ENCODE assay signal across 8 cellular contexts in genomic region chr11:118438314-118438931, GRCh38. TPM values are rescaled to one million over a fixed set of nuclear protein-coding genes. Genes with fewer than 3 reads are reported as not detected.
DNase-seq lines count a peak whose midpoint lies in the region; ATAC-seq and TF ChIP-seq lines count a peak whose summit lies in the region.

No MANE protein-coding gene starts in this region.

- TF ChIP-seq RAD21 in IMR-90 (IDR thresholded peaks at IDR 0.05; ENCODE audit: low read length): no peak

- peak overlapping the region; percentile 39 for H2AFZ ChIP-seq in IMR-90 (replicated peaks; ENCODE audit: low read length, poor library complexity)

- H3K9me1 ChIP-seq in IMR-90 (ENCODE audit: insufficient read depth, low read length): peaks cover 5% of the 10 kb centered on the region; the same call in 1 of the 2 replicates

- intact Hi-C loops in IMR-90 (cut with micrococcal nuclease): loop anchor here (5.0 kb wide), 1 partner anchor 49 kb away; no protein-coding TSS in a partner anchor

- DNase-seq in GF-D8 (lab: John Stamatoyannopoulos, UW) (peak; percentile 77), IMR-90 (peak; percentile 87), T-helper 9 cell (peak; percentile 37), brain pericyte (ENCODE audit: low read depth, low spot score) (peak; percentile 67), immature natural killer cell (peak; percentile 58 to 63 (median 59)), NCI-H524 (lab: John Stamatoyannopoulos, UW) (no peak)

- H3K9me3 ChIP-seq in IMR-90 (ENCODE audit: control insufficient read depth, insufficient read depth, low read length) (no peaks in the 10 kb centered on the region), skeletal muscle tissue (ENCODE audit: control insufficient read depth in 3 of 3, low read length in 3 of 3) (no peaks in the 10 kb centered on the region)

- POLR2A ChIA-PET in IMR-90 (lab: Charles Lee; ENCODE audit: unreplicated experiment): no interaction called here

- no TSS peak for BruUV-seq in IMR-90 (replicated peaks; lab: Mats Ljungman, UMichigan)

- H3K4ac ChIP-seq in IMR-90 (ENCODE audit: low read depth, low read length): peak overlapping the region; percentile 50; the same call in 1 of the 2 replicates

- WGBS in IMR-90 (ENCODE audit: extremely low coverage in 2 of 2, insufficient read length in 1 of 2), 2 experiments: 0% methylated on average over 3 of the region's 14 CpGs; no CpG with 5 or more reads in 1 of the 2 experiments

- peak overlapping the region; percentile 96 for H2AK9ac ChIP-seq in IMR-90 (replicated peaks; ENCODE audit: low read depth, low read length, poor library complexity)

- peak overlapping the region; percentile 86 to 95 (median 93) for H3K4me3 Mint-ChIP-seq in immature natural killer cell

- H3K27me3 ChIP-seq in IMR-90 (ENCODE audit: control insufficient read depth, insufficient read depth, low read length) (no peaks in the 10 kb centered on the region), skeletal muscle tissue (ENCODE audit: control insufficient read depth in 3 of 3, insufficient read depth in 3 of 3, low read length in 3 of 3) (no peaks in the 10 kb centered on the region)

- H3K36me3 Mint-ChIP-seq in immature natural killer cell: no peaks in the 10 kb centered on the region

- H3K4me1 ChIP-seq in IMR-90 (ENCODE audit: control insufficient read depth, insufficient read depth, low read length): peaks cover 12% of the 10 kb centered on the region
- H3K4me1 ChIP-seq in skeletal muscle tissue (ENCODE audit: control insufficient read depth in 3 of 3, insufficient read depth in 3 of 3, low read length in 3 of 3): peaks cover 33 to 50% (median 44%) of the 10 kb centered on the region in 3 donors

- peak overlapping the region; percentile 95 for H3K27ac ChIP-seq in IMR-90 (ENCODE audit: insufficient read depth, low read length)
- peak overlapping the region; percentile 88 for H3K27ac ChIP-seq in skeletal muscle tissue (ENCODE audit: low read depth, low read length)

- H3K4me3 ChIP-seq in IMR-90 (ENCODE audit: insufficient read depth, low read depth, low read length): peak overlapping the region; percentile 99
- peak overlapping the region; percentile 75 to 81 (median 80) for H3K4me3 ChIP-seq in skeletal muscle tissue (ENCODE audit: low read length in 3 of 3)

- no peak for TF ChIP-seq POLR2A in IMR-90 (IDR thresholded peaks at IDR 0.05; ENCODE audit: low read depth, low read length)

- H3K18ac ChIP-seq in IMR-90 (ENCODE audit: low read depth, low read length): no peak overlapping the region

- H2AK5ac ChIP-seq in IMR-90 (ENCODE audit: low read depth, low read length): no peak overlapping the region

- H3K79me1 ChIP-seq in IMR-90 (ENCODE audit: low read depth in 1 of 2, low read length in 2 of 2): peaks cover 0 to 63% of the 10 kb centered on the region in 2 experiments; a peak in 2 of 4 replicates

- H2BK5ac ChIP-seq in IMR-90 (ENCODE audit: low read depth, low read length, poor library complexity, severe bottlenecking): peak overlapping the region; percentile 1

- peaks cover 68 to 77% of the 10 kb centered on the region in 2 donors for H3K4me1 Mint-ChIP-seq in immature natural killer cell

- no peak overlapping the region for H4K91ac ChIP-seq in IMR-90 (ENCODE audit: insufficient read depth, low read depth, low read length)

- H2BK20ac ChIP-seq in IMR-90 (ENCODE audit: low read depth, low read length): no peak overlapping the region

- H3K27me3 Mint-ChIP-seq in immature natural killer cell (ENCODE audit: low read depth in 3 of 3): peaks cover 6 to 22% (median 21%) of the 10 kb centered on the region in 3 donors

- H3K9me3 Mint-ChIP-seq in immature natural killer cell: no peaks in the 10 kb centered on the region

- peaks cover 67% of the 10 kb centered on the region for H4K20me1 ChIP-seq in IMR-90 (ENCODE audit: insufficient read depth, low read length)

- CTCF ChIA-PET in IMR-90 (lab: Yijun Ruan, JAX): interaction anchor here (0.6 to 1.1 kb wide), 2 partner anchors 11 to 35 kb away, joined by 3 to 4 read pairs; no protein-coding TSS in a partner anchor

- H4K5ac ChIP-seq in IMR-90 (ENCODE audit: low read depth, low read length): no peak overlapping the region

- H3K56ac ChIP-seq in IMR-90 (ENCODE audit: extremely low read depth, insufficient read depth, low read length): peak overlapping the region; percentile 35; the same call in 1 of the 2 replicates

- ATAC-seq in IMR-90 (ENCODE audit: low read depth) (peak; percentile 24), HG02588 (IDR thresholded peaks at IDR 0.05; ENCODE audit: unreplicated experiment) (no peak)

- no peak overlapping the region for H2BK15ac ChIP-seq in IMR-90 (ENCODE audit: low read depth, low read length)

- no peak overlapping the region for H2BK120ac ChIP-seq in IMR-90 (ENCODE audit: low read depth, low read length)

- H3K9ac ChIP-seq in IMR-90 (ENCODE audit: low read depth, low read length): peak overlapping the region; percentile 79
- H3K9ac ChIP-seq in skeletal muscle tissue (ENCODE audit: low read depth in 1 of 3, low read length in 3 of 3): peak overlapping the region; percentile 71 to 86 (median 75)

- H3K23ac ChIP-seq in IMR-90 (ENCODE audit: low read depth, low read length): peak overlapping the region; percentile 75

- dilution Hi-C loops in IMR-90 (cut with HindIII; ENCODE audit: low sequenced_read_pairs, unreplicated experiment): no loop called here

- H3K14ac ChIP-seq in IMR-90 (replicated peaks; ENCODE audit: low read depth, low read length): peak overlapping the region; percentile 1; the same call in 1 of the 2 replicates

- H3K27ac Mint-ChIP-seq in immature natural killer cell: peak overlapping the region; percentile 91 to 97 (median 94)

- H3K36me3 ChIP-seq in IMR-90 (ENCODE audit: control insufficient read depth, insufficient read depth, low read length) (no peaks in the 10 kb centered on the region), skeletal muscle tissue (ENCODE audit: control insufficient read depth in 3 of 3, insufficient read depth in 3 of 3, low read length in 3 of 3) (no peaks in the 10 kb centered on the region)

- in situ Hi-C loops in IMR-90 (cut with MboI; ENCODE audit: low sequenced_read_pairs): no loop called here

- no peak overlapping the region for H4K8ac ChIP-seq in IMR-90 (ENCODE audit: low read depth in 2 of 2, low read length in 2 of 2)

- peak overlapping the region; percentile 75 for H3K4me2 ChIP-seq in IMR-90 (ENCODE audit: low read depth, low read length)

- no peak for TF ChIP-seq CTCF in IMR-90 (conservative IDR thresholded peaks at IDR 0.05; ENCODE audit: low read depth, low read length)

TF ChIP-seq in IMR-90, 13 proteins besides CTCF, POLR2A, EP300 and RAD21:
- TF ChIP-seq MAFK (IDR thresholded peaks at IDR 0.05; ENCODE audit: low read depth, low read length) (no peak), MXI1 (IDR thresholded peaks at IDR 0.05; ENCODE audit: borderline replicate concordance, low read depth, low read length) (peak; percentile 94), BHLHE40 (IDR thresholded peaks at IDR 0.05; ENCODE audit: low read depth, low read length) (no peak), SMC3 (IDR thresholded peaks at IDR 0.05; ENCODE audit: low read depth, low read length) (no peak), RCOR1 (IDR thresholded peaks at IDR 0.05; ENCODE audit: insufficient replicate concordance, low read length) (no peak), MAZ (IDR thresholded peaks at IDR 0.05; ENCODE audit: borderline replicate concordance, low read depth, low read length) (peak; percentile 31; the same call in 1 of the 2 replicates), RFX5 (IDR thresholded peaks at IDR 0.05; ENCODE audit: low read depth, low read length) (no peak)
TF ChIP-seq in IMR-90: peak in this region for 2.

RNA-seq across cellular contexts. Expression of gene KMT2A, which starts 2.1 kb away (rescaled TPM):
- 19.7 and 21.1 TPM in 2 replicates for total RNA-seq in IMR-90 (2012; rRNA removed)
- 15.0 and 18.2 TPM in 2 replicates for polyA plus RNA-seq in IMR-90 (2012; rRNA removed)
- 6.1 and 6.3 TPM in 2 replicates for polyA plus RNA-seq in IMR-90 (2012; cell fraction: cytosol; rRNA removed)
- 26.7 and 54.4 TPM in 2 replicates for polyA plus RNA-seq in IMR-90 (2012; cell fraction: nucleus; rRNA removed; ENCODE audit: low replicate concordance)
- polyA plus RNA-seq in immature natural killer cell: 10 to 100 TPM in 1 of 3 donors, 1 to 10 TPM in 2; 3.2 to 22.5 (median 6.6) TPM
- total RNA-seq in skeletal muscle tissue: 20.4 TPM

RNA-seq across cellular contexts. Expression of gene ATP5MG, which starts 37.0 kb away (rescaled TPM):
- 71.1 and 219 TPM in 2 replicates for total RNA-seq in IMR-90 (2012; rRNA removed)
- polyA plus RNA-seq in IMR-90 (2012; rRNA removed): 144 and 149 TPM in 2 replicates
- 87.3 and 230 TPM in 2 replicates for polyA plus RNA-seq in IMR-90 (2012; cell fraction: cytosol; rRNA removed)
- polyA plus RNA-seq in IMR-90 (2012; cell fraction: nucleus; rRNA removed; ENCODE audit: low replicate concordance): 19.7 and 67.4 TPM in 2 replicates
- 100 to 1,000 TPM; 448 to 825 (median 551) TPM for polyA plus RNA-seq in immature natural killer cell
- total RNA-seq in skeletal muscle tissue: 79.9 TPM

Comparison
In these comparisons a context has a peak if more than half of its experiments do, and no peak if none do; other contexts are left out.
1. DNase-seq: peak in GF-D8 (single experiment), IMR-90 (single experiment), T-helper 9 cell (single experiment), brain pericyte (single experiment) and immature natural killer cell (3 of 3); none in NCI-H524 (0 of 2).